In genomic region chr2:72090781-72091482, GRCh38 we compare ENCODE assay signal across 1 cellular context.
TF ChIP-seq lines count a peak whose summit lies in the region.

No MANE protein-coding gene starts in this region.

TF ChIP-seq in HepG2, 621 proteins besides CTCF, POLR2A, EP300 and RAD21:
- TF ChIP-seq, protein P1, sequence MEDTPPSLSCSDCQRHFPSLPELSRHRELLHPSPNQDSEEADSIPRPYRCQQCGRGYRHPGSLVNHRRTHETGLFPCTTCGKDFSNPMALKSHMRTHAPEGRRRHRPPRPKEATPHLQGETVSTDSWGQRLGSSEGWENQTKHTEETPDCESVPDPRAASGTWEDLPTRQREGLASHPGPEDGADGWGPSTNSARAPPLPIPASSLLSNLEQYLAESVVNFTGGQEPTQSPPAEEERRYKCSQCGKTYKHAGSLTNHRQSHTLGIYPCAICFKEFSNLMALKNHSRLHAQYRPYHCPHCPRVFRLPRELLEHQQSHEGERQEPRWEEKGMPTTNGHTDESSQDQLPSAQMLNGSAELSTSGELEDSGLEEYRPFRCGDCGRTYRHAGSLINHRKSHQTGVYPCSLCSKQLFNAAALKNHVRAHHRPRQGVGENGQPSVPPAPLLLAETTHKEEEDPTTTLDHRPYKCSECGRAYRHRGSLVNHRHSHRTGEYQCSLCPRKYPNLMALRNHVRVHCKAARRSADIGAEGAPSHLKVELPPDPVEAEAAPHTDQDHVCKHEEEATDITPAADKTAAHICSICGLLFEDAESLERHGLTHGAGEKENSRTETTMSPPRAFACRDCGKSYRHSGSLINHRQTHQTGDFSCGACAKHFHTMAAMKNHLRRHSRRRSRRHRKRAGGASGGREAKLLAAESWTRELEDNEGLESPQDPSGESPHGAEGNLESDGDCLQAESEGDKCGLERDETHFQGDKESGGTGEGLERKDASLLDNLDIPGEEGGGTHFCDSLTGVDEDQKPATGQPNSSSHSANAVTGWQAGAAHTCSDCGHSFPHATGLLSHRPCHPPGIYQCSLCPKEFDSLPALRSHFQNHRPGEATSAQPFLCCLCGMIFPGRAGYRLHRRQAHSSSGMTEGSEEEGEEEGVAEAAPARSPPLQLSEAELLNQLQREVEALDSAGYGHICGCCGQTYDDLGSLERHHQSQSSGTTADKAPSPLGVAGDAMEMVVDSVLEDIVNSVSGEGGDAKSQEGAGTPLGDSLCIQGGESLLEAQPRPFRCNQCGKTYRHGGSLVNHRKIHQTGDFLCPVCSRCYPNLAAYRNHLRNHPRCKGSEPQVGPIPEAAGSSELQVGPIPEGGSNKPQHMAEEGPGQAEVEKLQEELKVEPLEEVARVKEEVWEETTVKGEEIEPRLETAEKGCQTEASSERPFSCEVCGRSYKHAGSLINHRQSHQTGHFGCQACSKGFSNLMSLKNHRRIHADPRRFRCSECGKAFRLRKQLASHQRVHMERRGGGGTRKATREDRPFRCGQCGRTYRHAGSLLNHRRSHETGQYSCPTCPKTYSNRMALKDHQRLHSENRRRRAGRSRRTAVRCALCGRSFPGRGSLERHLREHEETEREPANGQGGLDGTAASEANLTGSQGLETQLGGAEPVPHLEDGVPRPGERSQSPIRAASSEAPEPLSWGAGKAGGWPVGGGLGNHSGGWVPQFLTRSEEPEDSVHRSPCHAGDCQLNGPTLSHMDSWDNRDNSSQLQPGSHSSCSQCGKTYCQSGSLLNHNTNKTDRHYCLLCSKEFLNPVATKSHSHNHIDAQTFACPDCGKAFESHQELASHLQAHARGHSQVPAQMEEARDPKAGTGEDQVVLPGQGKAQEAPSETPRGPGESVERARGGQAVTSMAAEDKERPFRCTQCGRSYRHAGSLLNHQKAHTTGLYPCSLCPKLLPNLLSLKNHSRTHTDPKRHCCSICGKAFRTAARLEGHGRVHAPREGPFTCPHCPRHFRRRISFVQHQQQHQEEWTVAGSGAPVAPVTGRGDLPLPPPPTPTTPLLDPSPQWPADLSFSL (CRISPR knock-in tag; IDR thresholded peaks at IDR 0.05): no peak
- TF ChIP-seq ZFP41 (CRISPR knock-in tag; IDR thresholded peaks at IDR 0.05; ENCODE audit: borderline replicate concordance) (no peak), CEBPB (IDR thresholded peaks at IDR 0.05; ENCODE audit: borderline replicate concordance, low read depth, low read length) (no peak), IRF1 (CRISPR knock-in tag; IDR thresholded peaks at IDR 0.05; ENCODE audit: low read depth) (no peak), TAF15 (IDR thresholded peaks at IDR 0.05; ENCODE audit: low read depth, low read length, poor library complexity, severe bottlenecking) (no peak), THYN1 (CRISPR knock-in tag; IDR thresholded peaks at IDR 0.05; ENCODE audit: borderline replicate concordance, low read depth) (no peak), ZSCAN25 (CRISPR knock-in tag; IDR thresholded peaks at IDR 0.05) (no peak), PAF1 (CRISPR knock-in tag; IDR thresholded peaks at IDR 0.05) (no peak), ONECUT2 (CRISPR knock-in tag; IDR thresholded peaks at IDR 0.05) (no peak), KAT8 (CRISPR knock-in tag; IDR thresholded peaks at IDR 0.05) (no peak), ZNF766 (CRISPR knock-in tag; IDR thresholded peaks at IDR 0.05; ENCODE audit: borderline replicate concordance) (no peak), HNRNPUL1 (IDR thresholded peaks at IDR 0.05; ENCODE audit: low read depth, low read length) (no peak), PLSCR1 (CRISPR knock-in tag; IDR thresholded peaks at IDR 0.05; ENCODE audit: borderline replicate concordance) (no peak), MAFG (CRISPR knock-in tag; IDR thresholded peaks at IDR 0.05) (no peak), MAZ (IDR thresholded peaks at IDR 0.05; ENCODE audit: borderline replicate concordance, low read depth, low read length) (no peak), MAZ (CRISPR knock-in tag; IDR thresholded peaks at IDR 0.05; ENCODE audit: low read depth) (no peak), ZNF724P (CRISPR knock-in tag; IDR thresholded peaks at IDR 0.05; ENCODE audit: borderline replicate concordance) (no peak), ZNF773 (CRISPR knock-in tag; IDR thresholded peaks at IDR 0.05; ENCODE audit: borderline replicate concordance) (no peak)
- TF ChIP-seq, protein P2, sequence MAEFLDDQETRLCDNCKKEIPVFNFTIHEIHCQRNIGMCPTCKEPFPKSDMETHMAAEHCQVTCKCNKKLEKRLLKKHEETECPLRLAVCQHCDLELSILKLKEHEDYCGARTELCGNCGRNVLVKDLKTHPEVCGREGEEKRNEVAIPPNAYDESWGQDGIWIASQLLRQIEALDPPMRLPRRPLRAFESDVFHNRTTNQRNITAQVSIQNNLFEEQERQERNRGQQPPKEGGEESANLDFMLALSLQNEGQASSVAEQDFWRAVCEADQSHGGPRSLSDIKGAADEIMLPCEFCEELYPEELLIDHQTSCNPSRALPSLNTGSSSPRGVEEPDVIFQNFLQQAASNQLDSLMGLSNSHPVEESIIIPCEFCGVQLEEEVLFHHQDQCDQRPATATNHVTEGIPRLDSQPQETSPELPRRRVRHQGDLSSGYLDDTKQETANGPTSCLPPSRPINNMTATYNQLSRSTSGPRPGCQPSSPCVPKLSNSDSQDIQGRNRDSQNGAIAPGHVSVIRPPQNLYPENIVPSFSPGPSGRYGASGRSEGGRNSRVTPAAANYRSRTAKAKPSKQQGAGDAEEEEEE (CRISPR knock-in tag; IDR thresholded peaks at IDR 0.05; ENCODE audit: borderline replicate concordance): no peak
